1 cellular context compared by ENCODE assay signal in the genomic region with DNA sequence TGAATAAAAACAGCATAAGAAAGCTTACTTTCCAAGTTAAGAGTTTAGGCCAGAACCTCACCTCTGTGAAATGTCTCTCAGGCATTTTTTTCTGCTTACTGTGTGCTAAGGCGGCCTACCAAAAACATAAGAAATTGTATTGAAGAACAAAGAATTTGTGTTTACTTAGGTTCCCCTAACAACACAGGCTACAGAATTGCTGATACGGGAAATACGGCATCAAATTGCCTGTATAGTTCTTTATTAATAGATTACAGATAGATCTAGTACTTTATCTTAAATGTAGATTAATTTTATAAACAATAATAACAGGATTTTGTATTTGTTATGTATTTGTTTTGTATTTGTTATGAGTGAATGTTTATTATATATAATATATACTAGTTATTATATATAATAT.
TF ChIP-seq lines count a peak whose summit lies in the region.

No MANE protein-coding gene starts in this region.

TF ChIP-seq in IMR-90, 13 proteins besides CTCF, POLR2A, EP300 and RAD21 (continued from another document):
- TF ChIP-seq RCOR1 (IDR thresholded peaks at IDR 0.05; ENCODE audit: insufficient replicate concordance, low read length) (no peak), FOS (IDR thresholded peaks at IDR 0.05; ENCODE audit: low read depth, low read length) (no peak)
